18 cellular contexts compared by ENCODE assay signal in the genomic region with DNA sequence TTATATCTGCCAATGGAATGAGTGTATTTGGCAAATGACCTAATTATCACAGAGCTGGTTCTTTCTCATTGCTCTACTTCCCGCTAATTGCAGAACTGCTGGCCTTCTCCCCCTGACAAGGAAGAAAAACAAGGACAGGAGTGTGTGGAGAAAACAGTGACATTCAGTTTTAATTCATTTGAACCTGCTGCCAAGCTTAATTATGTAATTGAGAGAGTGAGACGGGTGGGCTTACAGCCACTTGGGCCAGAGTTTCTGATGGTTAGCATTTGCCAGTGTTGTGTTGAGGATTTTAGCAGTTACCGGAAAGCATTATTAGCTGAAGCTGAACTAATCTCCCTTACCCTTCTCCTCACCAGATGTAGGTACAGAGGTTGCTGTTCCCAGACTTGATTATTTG.
DNase-seq lines count a peak whose midpoint lies in the region; ATAC-seq and TF ChIP-seq lines count a peak whose summit lies in the region.
"Had no signal": no experiment of that assay in that cellular context is flagged by ENCODE, and none has a peak within 500 bp of the region (broad histone marks: within the 10 kb centered on the region; RNA-seq: fewer than 3 reads in every experiment).

No MANE protein-coding gene starts in this region.

- H3K27me3 ChIP-seq in left ventricle myocardium inferior (ENCODE audit: low read depth), result no peaks in the 10 kb centered on the region
- H3K27me3 ChIP-seq in right cardiac atrium (ENCODE audit: control insufficient read depth, insufficient read depth), result no peaks in the 10 kb centered on the region

- H3K9me3 ChIP-seq in left ventricle myocardium inferior (replicated peaks) (no peaks in the 10 kb centered on the region), right cardiac atrium (ENCODE audit: control insufficient read depth, low read length) (no peaks in the 10 kb centered on the region)

- TF ChIP-seq CTCF in left ventricle myocardium inferior (IDR thresholded peaks at IDR 0.05; ENCODE audit: borderline replicate concordance), result no peak

- H3K27ac ChIP-seq in left ventricle myocardium inferior (replicated peaks) (peak overlapping the region; percentile 17), right cardiac atrium (ENCODE audit: low read length) (no peak overlapping the region)
- H3K27ac ChIP-seq: HL-60, PC-9 had no signal

- WGBS in right cardiac atrium, result 62% methylated on average over 3 of the region's 3 CpGs

- H3K4me3 ChIP-seq in left ventricle myocardium inferior, result no peak overlapping the region
- no peak overlapping the region for H3K4me3 ChIP-seq in right cardiac atrium (ENCODE audit: low read length)
- H3K4me3 ChIP-seq: GM23338, K562, PC-9 had no signal

- H3K4me1 ChIP-seq in left ventricle myocardium inferior (peaks cover 35% of the 10 kb centered on the region), right cardiac atrium (ENCODE audit: control insufficient read depth, insufficient read depth, low read length) (peaks cover 7% of the 10 kb centered on the region)

- H3K36me3 ChIP-seq in left ventricle myocardium inferior, result no peaks in the 10 kb centered on the region

- no peak for DNase-seq in left ventricle myocardium inferior
- no peak for DNase-seq in cardiac septum (ENCODE audit: low spot score)
- peak; percentile 74 for DNase-seq in NCI-H82 (lab: John Stamatoyannopoulos, UW)
- peak in 2 of 3 donors; percentile 27 to 48 for DNase-seq in right cardiac atrium
- peak; percentile 50 for DNase-seq in superior temporal gyrus (ENCODE audit: extremely low spot score)
- no peak for DNase-seq in H4 (ENCODE audit: low spot score)
- DNase-seq in NCI-H2029 (lab: John Stamatoyannopoulos, UW), result no peak
- DNase-seq in germinal center (ENCODE audit: low spot score), result no peak
- DNase-seq: ACHN; Calu3; CD4-positive, alpha-beta T cell; NCI-H146; NCI-H510A treated with DMSO at 0.1 percent for 48 hours; PC-9; SW 1271 had no signal

- intact Hi-C loops in left ventricle myocardium inferior (cut with micrococcal nuclease) (no loop called here), cardiac septum (cut with DNase I) (no loop called here), right cardiac atrium (cut with DNase I) (no loop called here)

- no peak for ATAC-seq in right cardiac atrium
- ATAC-seq: GM23338, K562 had no signal

Comparison
In these comparisons a context has a peak if more than half of its experiments do, and no peak if none do; other contexts are left out.
1. DNase-seq: peak in NCI-H82 (single experiment), right cardiac atrium (2 of 3) and superior temporal gyrus (single experiment); none in left ventricle myocardium inferior (single experiment), cardiac septum (single experiment), H4 (single experiment), NCI-H2029 (single experiment) and germinal center (single experiment).